8 cellular contexts compared by ENCODE assay signal in the genomic region with DNA sequence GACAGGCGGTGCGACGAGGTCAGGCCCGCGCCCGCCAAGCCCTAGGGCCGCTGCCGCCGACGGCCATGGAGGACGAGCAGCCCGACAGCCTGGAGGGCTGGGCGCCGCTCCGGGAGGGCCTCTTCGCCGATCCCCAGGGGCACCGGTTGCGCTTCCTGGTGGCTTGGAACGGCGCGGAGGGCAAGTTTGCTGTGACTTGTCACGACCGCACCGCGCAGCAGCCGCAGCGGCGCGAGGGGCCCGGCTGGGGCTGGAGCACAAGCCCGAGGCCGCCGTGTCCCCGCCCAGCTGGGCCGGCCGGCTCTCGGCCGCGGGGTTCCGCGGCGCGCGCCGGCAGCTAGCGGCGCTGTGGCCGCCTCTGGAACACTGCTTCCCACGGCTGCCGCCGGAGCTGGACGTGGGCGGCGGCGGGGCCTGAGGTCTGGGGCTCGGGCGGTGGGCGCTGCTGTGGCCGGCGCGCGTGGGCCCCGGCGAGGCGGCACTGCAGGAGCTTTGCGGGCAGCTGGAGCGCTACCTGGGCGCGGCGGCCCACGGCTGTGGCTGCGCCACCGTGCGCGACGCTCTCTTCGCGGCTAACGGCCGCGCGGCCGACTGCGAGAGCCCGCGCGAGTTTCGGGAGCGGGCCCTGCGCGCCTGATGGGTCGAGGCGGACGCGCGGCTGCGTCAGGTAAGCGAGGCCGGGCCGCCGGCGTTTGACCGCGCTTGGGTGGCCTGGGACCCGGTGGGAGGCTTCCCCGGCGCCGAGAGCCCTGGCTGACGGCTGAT.
DNase-seq lines count a peak whose midpoint lies in the region; ATAC-seq and TF ChIP-seq lines count a peak whose summit lies in the region.
"Not testable (repeated sequence)": the region's sequence is repeated elsewhere in the genome, so short reads cannot be mapped to it uniquely, and the experiment has no call there.

No MANE protein-coding gene starts in this region.

- not testable (repeated sequence) for DNase-seq in AG04450 (ENCODE audit: low read depth, low spot score)
- DNase-seq in NCI-H69 (lab: John Stamatoyannopoulos, UW), result peak; percentile 38
- peak; percentile 67 for DNase-seq in activated CD8-positive, alpha-beta memory T cell treated with anti-CD3 and anti-CD28 coated beads, Interleukin-2, amount 50 U/mL, for 48 hours
- peak; percentile 11 for DNase-seq in skeletal muscle cell (ENCODE audit: low read depth)

- ATAC-seq in GM18907 (IDR thresholded peaks at IDR 0.05; ENCODE audit: unreplicated experiment), result peak; percentile 85
- ATAC-seq in HG02885 (IDR thresholded peaks at IDR 0.05; ENCODE audit: poor library complexity, unreplicated experiment), result peak; percentile 88

- not testable (repeated sequence) for H3K36me3 ChIP-seq in ectodermal cell (ENCODE audit: control insufficient read depth, insufficient read depth, low read length)

- not testable (repeated sequence) for TF ChIP-seq CTCF in AG04450 (IDR thresholded peaks at IDR 0.05; ENCODE audit: low read depth, low read length)

- H3K27ac ChIP-seq in AG04450 (ENCODE audit: low read depth, low read length) (peak overlapping the region; percentile 52), layer of hippocampus (ENCODE audit: low read depth, low read length) (peak overlapping the region; percentile 73)
- H3K27ac ChIP-seq in ectodermal cell (ENCODE audit: insufficient read depth, low read depth, low read length, poor library complexity, severe bottlenecking), result not testable (repeated sequence)

- WGBS in ectodermal cell, 2 experiments, result 0 to 1% methylated on average over 95 to 103 of the region's 110 CpGs

- CTCF ChIA-PET in AG04450 (lab: Charles Lee), result not testable (repeated sequence)

- not testable (repeated sequence) for H3K9me3 ChIP-seq in AG04450 (ENCODE audit: control insufficient read depth, insufficient read depth, low read length); ectodermal cell (ENCODE audit: control insufficient read depth, low read length)

- not testable (repeated sequence) for H3K4me1 ChIP-seq in ectodermal cell (ENCODE audit: control insufficient read depth, insufficient read depth, low read length)

- POLR2A ChIA-PET in AG04450 (lab: Yijun Ruan, JAX), result not testable (repeated sequence)

- H3K4me3 ChIP-seq in AG04450 (ENCODE audit: low read depth, low read length) (peak overlapping the region; percentile 53), ectodermal cell (ENCODE audit: insufficient read depth, low read depth, low read length) (peak overlapping the region; percentile 33), skeletal muscle cell (ENCODE audit: low read depth, low read length) (peak overlapping the region; percentile 50)

- not testable (repeated sequence) for H3K27me3 ChIP-seq in AG04450 (ENCODE audit: control insufficient read depth, insufficient read depth, low read length); layer of hippocampus (ENCODE audit: control insufficient read depth, insufficient read depth, low read length)
- H3K27me3 ChIP-seq in ectodermal cell (ENCODE audit: control insufficient read depth, insufficient read depth, low read length, poor library complexity, severe bottlenecking), result peaks cover 31% of the 10 kb centered on the region
